14 cellular contexts compared by ENCODE assay signal in the genomic region with DNA sequence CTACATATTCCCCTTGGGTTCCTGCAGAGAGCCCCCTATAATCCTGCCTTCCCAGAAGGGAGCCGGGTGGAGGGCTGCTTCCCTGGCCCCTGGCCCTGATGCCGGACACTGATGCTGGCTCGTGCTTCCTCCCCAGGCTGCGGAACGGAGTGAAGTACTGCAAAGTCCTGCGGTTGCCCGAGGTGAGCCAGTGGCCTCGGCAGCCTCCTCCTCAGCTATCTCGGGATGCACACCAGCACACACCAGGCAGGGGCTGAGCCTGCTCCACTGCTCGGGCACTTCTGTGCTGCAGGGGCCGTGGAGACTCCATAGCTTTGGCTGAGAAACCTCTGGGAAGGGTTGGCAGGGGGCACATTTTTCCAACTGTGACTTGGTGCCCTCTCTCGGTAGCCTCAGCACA. TPM values are rescaled to one million over a fixed set of nuclear protein-coding genes. Genes with fewer than 3 reads are reported as not detected.
DNase-seq lines count a peak whose midpoint lies in the region; ATAC-seq lines count a peak whose summit lies in the region.
"Had no signal": no experiment of that assay in that cellular context is flagged by ENCODE, and none has a peak within 500 bp of the region (broad histone marks: within the 10 kb centered on the region; RNA-seq: fewer than 3 reads in every experiment).

No MANE protein-coding gene starts in this region.

- no peaks in the 10 kb centered on the region for H3K9me3 Mint-ChIP-seq in activated naive CD4-positive, alpha-beta T cell treated with anti-CD3 and anti-CD28 coated beads, Interleukin-2, amount 50 U/mL, for 24 hours

- peaks cover 48% of the 10 kb centered on the region for H3K4me1 Mint-ChIP-seq in activated naive CD4-positive, alpha-beta T cell treated with anti-CD3 and anti-CD28 coated beads, Interleukin-2, amount 50 U/mL, for 24 hours
- peaks cover 31% of the 10 kb centered on the region for H3K4me1 Mint-ChIP-seq in T-helper 17 cell

- no peak for DNase-seq in activated naive CD4-positive, alpha-beta T cell (lab: John Stamatoyannopoulos, UW)
- DNase-seq in T-helper 17 cell = no peak
- DNase-seq in left kidney (ENCODE audit: low read depth, low spot score) = peak; percentile 33
- no peak for DNase-seq in NOMO-1 treated with dmso at 0.1 percent for 144 hours (lab: John Stamatoyannopoulos, UW; ENCODE audit: unreplicated experiment)
- DNase-seq in NK-92 treated with Interleukin-12 subunit alpha and Interleukin-12 subunit beta, amount 100 ng/mL, for 24 hours (lab: John Stamatoyannopoulos, UW) = no peak
- DNase-seq: ACHN, DMS 273 treated with DMSO at 0.1 percent for 48 hours, GOT3, NCI-H1092 treated with DMSO at 0.1 percent for 48 hours, NCI-H1694 treated with DMSO at 0.1 percent for 48 hours, NCI-H69 had no signal

- H3K27me3 Mint-ChIP-seq in activated naive CD4-positive, alpha-beta T cell treated with anti-CD3 and anti-CD28 coated beads, Interleukin-2, amount 50 U/mL, for 24 hours = no peaks in the 10 kb centered on the region
- H3K27me3 Mint-ChIP-seq in T-helper 17 cell = no peaks in the 10 kb centered on the region

- no peak overlapping the region for H3K4me3 Mint-ChIP-seq in activated naive CD4-positive, alpha-beta T cell treated with anti-CD3 and anti-CD28 coated beads, Interleukin-2, amount 50 U/mL, for 24 hours
- no peak overlapping the region for H3K4me3 Mint-ChIP-seq in T-helper 17 cell

- ATAC-seq in T-helper 17 cell (no peak), HG02798 (IDR thresholded peaks at IDR 0.05; ENCODE audit: poor library complexity, unreplicated experiment) (no peak)
- ATAC-seq: Right ventricle myocardium inferior had no signal

- H3K36me3 Mint-ChIP-seq in activated naive CD4-positive, alpha-beta T cell treated with anti-CD3 and anti-CD28 coated beads, Interleukin-2, amount 50 U/mL, for 24 hours = peaks cover 10% of the 10 kb centered on the region
- peaks cover 3% of the 10 kb centered on the region for H3K36me3 Mint-ChIP-seq in T-helper 17 cell (ENCODE audit: low read depth)

- no peaks in the 10 kb centered on the region for H3K9me3 ChIP-seq in T-helper 17 cell (ENCODE audit: control insufficient read depth, low read length, poor library complexity, severe bottlenecking)

- peak overlapping the region; percentile 49 for H3K27ac Mint-ChIP-seq in activated naive CD4-positive, alpha-beta T cell treated with anti-CD3 and anti-CD28 coated beads, Interleukin-2, amount 50 U/mL, for 24 hours
- peak overlapping the region; percentile 53 for H3K27ac Mint-ChIP-seq in T-helper 17 cell

RNA-seq across cellular contexts. Expression of gene USP20, which starts 38.3 kb away (rescaled TPM):
- total RNA-seq in T-helper 17 cell = 10 to 100 TPM; 80.7 to 90.0 TPM

RNA-seq across cellular contexts. Expression of gene C9orf78, which starts 38.5 kb away (rescaled TPM):
- total RNA-seq in T-helper 17 cell = 100 to 1,000 TPM in 1 of 2 donors, 10 to 100 TPM in 1; 96.2 to 111 TPM

RNA-seq across cellular contexts. Expression of gene TOR1A, which starts 49.6 kb away (rescaled TPM):
- 10 to 100 TPM; 16.7 to 17.2 TPM for total RNA-seq in T-helper 17 cell
